8 cellular contexts compared by ENCODE assay signal in the genomic region with DNA sequence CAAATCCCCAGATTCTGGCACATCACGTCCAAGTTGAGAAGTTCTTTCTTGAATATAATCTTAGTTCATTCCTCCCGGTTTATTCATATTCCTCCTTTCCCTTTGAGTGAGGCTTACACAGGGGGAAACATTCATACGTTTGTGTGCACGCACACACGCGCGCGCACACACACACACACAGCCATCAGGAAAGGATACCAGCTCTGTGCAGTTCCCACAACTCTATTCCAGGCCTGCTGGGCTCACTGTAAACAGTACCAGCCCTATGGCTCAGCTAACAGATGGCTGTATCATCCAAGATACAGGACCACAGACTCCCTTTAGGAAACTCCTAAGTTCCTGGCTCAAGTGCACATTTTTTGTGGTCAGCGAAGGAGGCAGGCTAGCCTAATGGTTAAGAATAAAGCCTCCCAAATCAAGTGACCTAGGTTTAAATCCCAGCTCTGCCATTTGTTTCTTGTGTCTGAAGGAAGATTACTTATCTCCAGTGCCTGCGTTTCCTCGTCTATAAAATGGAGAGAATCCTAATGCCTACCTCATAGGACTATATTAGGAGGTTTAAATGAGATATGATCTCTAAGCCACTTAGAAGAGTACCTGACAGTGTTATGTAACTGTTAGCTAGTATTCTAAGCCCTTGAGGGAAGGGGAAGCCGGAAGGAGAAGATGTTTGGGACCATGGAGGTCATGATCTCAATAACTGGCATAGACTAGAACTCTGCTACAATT. TPM values are rescaled to one million over a fixed set of nuclear protein-coding genes. Genes with fewer than 3 reads are reported as not detected.
DNase-seq lines count a peak whose midpoint lies in the region; ATAC-seq and TF ChIP-seq lines count a peak whose summit lies in the region.

No MANE protein-coding gene starts in this region.

- intact Hi-C loops in PC-3 (cut with micrococcal nuclease) = loop anchor here (5.0 kb wide), 1 partner anchor 124 kb away; a partner anchor contains a TSS
- intact Hi-C loops in dorsolateral prefrontal cortex (cut with DNase I) = loop anchor here (5.0 to 10.0 kb wide), 5 partner anchors 124 to 502 kb away; a partner anchor contains a TSS

- peaks cover 15% of the 10 kb centered on the region for H3K36me3 Mint-ChIP-seq in CD4-positive, CD25-positive, alpha-beta regulatory T cell

- peaks cover 5% of the 10 kb centered on the region for H3K27me3 Mint-ChIP-seq in CD4-positive, CD25-positive, alpha-beta regulatory T cell

- no peak overlapping the region for H3K9ac ChIP-seq in PC-3 (ENCODE audit: low read length)

- CTCF ChIA-PET in PC-3 (lab: Charles Lee) = interaction anchor here (0.6 to 2.9 kb wide), 2 partner anchors 110 to 126 kb away, joined by 4 to 9 read pairs; a partner anchor contains a TSS

- H3K9me2 ChIP-seq in PC-3 (replicated peaks; ENCODE audit: low read length) = no peaks in the 10 kb centered on the region

- H3K4me2 ChIP-seq in PC-3 (ENCODE audit: low read length) = peak overlapping the region; percentile 76; the same call in 1 of the 2 replicates

- peak overlapping the region; percentile 99 for H3K4me3 Mint-ChIP-seq in CD4-positive, CD25-positive, alpha-beta regulatory T cell

- peak overlapping the region; percentile 93 to 98 (median 95) for H3K27ac Mint-ChIP-seq in CD4-positive, CD25-positive, alpha-beta regulatory T cell

- H3K9me3 Mint-ChIP-seq in CD4-positive, CD25-positive, alpha-beta regulatory T cell = no peaks in the 10 kb centered on the region

- H3K79me2 ChIP-seq in PC-3 (ENCODE audit: low read length) = peaks cover 6% of the 10 kb centered on the region; the same call in 1 of the 2 replicates

- BruUV-seq in PC-3 (replicated peaks; lab: Mats Ljungman, UMichigan) = no TSS peak

- H4K20me1 ChIP-seq in PC-3 (ENCODE audit: low read length) = no peaks in the 10 kb centered on the region

- peak overlapping the region; percentile 89 for H3K4me3 ChIP-seq in CD4-positive, CD25-positive, alpha-beta regulatory T cell (ENCODE audit: low read depth, low read length)
- H3K4me3 ChIP-seq in PC-3 (ENCODE audit: low read length) = no peak overlapping the region
- H3K4me3 ChIP-seq in dorsolateral prefrontal cortex = peak overlapping the region in 53 of 59 donors; percentile 7 to 91 (median 73)
- H3K4me3 ChIP-seq in neutrophil (ENCODE audit: low read depth in 1 of 2, low read length in 1 of 2) = peak overlapping the region; percentile 81 to 95

- TF ChIP-seq CTCF in PC-3 (conservative IDR thresholded peaks at IDR 0.05; ENCODE audit: low read depth, low read length) (no peak), dorsolateral prefrontal cortex (IDR thresholded peaks at IDR 0.05 in 54 of 56, conservative IDR thresholded peaks at IDR 0.05 in 2 of 56; ENCODE audit: low read depth in 1 of 56, partially characterized antibody in 56 of 56) (no peak), neutrophil (IDR thresholded peaks at IDR 0.05) (no peak)

- POLR2A ChIA-PET in PC-3 (lab: Charles Lee; ENCODE audit: unreplicated experiment) = interaction anchor here (0.5 kb wide), 1 partner anchor 53 kb away, joined by 3 read pairs; no protein-coding TSS in a partner anchor

- H3K27me3 ChIP-seq in CD4-positive, CD25-positive, alpha-beta regulatory T cell (ENCODE audit: control insufficient read depth, insufficient read depth, low read length) = no peaks in the 10 kb centered on the region
- H3K27me3 ChIP-seq in PC-3 (ENCODE audit: low read length) = no peaks in the 10 kb centered on the region
- H3K27me3 ChIP-seq in dorsolateral prefrontal cortex = no peaks in the 10 kb centered on the region
- no peaks in the 10 kb centered on the region for H3K27me3 ChIP-seq in neutrophil

- H2AFZ ChIP-seq in PC-3 (ENCODE audit: low read length) = no peak overlapping the region

- H3K36me3 ChIP-seq in CD4-positive, CD25-positive, alpha-beta regulatory T cell (ENCODE audit: control insufficient read depth, insufficient read depth, low read length) = peaks cover 11% of the 10 kb centered on the region
- H3K36me3 ChIP-seq in PC-3 (ENCODE audit: low read depth, low read length) = no peaks in the 10 kb centered on the region
- H3K36me3 ChIP-seq in neutrophil = peaks cover 15% of the 10 kb centered on the region

- no peak for ATAC-seq in CD4-positive, CD25-positive, alpha-beta regulatory T cell (ENCODE audit: low read depth in 2 of 2)
- ATAC-seq in PC-3 (no peak), HG03571 (IDR thresholded peaks at IDR 0.05; ENCODE audit: unreplicated experiment) (no peak)

- peak in 1 of 3 donors; percentile 37 for DNase-seq in CD4-positive, CD25-positive, alpha-beta regulatory T cell
- DNase-seq in PC-3 = no peak
- no peak for DNase-seq in dorsolateral prefrontal cortex
- DNase-seq in GM19240 (ENCODE audit: insufficient read length, low spot score) = no peak
- DNase-seq in retina = no peak
- no peak for DNase-seq in AG20443 (ENCODE audit: low spot score)

- no peaks in the 10 kb centered on the region for H3K9me3 ChIP-seq in CD4-positive, CD25-positive, alpha-beta regulatory T cell (ENCODE audit: control insufficient read depth in 2 of 2, low read length in 2 of 2)
- H3K9me3 ChIP-seq in PC-3 (ENCODE audit: low read length) (no peaks in the 10 kb centered on the region), neutrophil (no peaks in the 10 kb centered on the region)

- H3F3A ChIP-seq in PC-3 (ENCODE audit: low read length, unreplicated experiment) = no peaks in the 10 kb centered on the region

- H3K27ac ChIP-seq in CD4-positive, CD25-positive, alpha-beta regulatory T cell (ENCODE audit: insufficient read depth, low read length, poor library complexity, severe bottlenecking) = peak overlapping the region; percentile 89
- peak overlapping the region; percentile 65 for H3K27ac ChIP-seq in PC-3 (ENCODE audit: low read length)
- H3K27ac ChIP-seq in dorsolateral prefrontal cortex = peak overlapping the region in 57 of 59 donors; percentile 31 to 99 (median 89)
- H3K27ac ChIP-seq in neutrophil = peak overlapping the region; percentile 98

- H3K4me1 Mint-ChIP-seq in CD4-positive, CD25-positive, alpha-beta regulatory T cell = peaks cover 37 to 86% (median 47%) of the 10 kb centered on the region in 4 donors

- peaks cover 85% of the 10 kb centered on the region for H3K4me1 ChIP-seq in CD4-positive, CD25-positive, alpha-beta regulatory T cell (ENCODE audit: control insufficient read depth, insufficient read depth, low read length, poor library complexity, severe bottlenecking)
- H3K4me1 ChIP-seq in PC-3 (ENCODE audit: insufficient read depth, low read length) (peaks cover 30% of the 10 kb centered on the region), neutrophil (ENCODE audit: control insufficient read depth in 1 of 2, insufficient read depth in 1 of 2, low read depth in 1 of 2, low read length in 1 of 2) (peaks cover 80 to 92% of the 10 kb centered on the region in 2 experiments)

RNA-seq across cellular contexts. Expression of a gene that starts 3.7 kb away (rescaled TPM):
- total RNA-seq in CD4-positive, CD25-positive, alpha-beta regulatory T cell = 46.7 TPM
- polyA plus RNA-seq in CD4-positive, CD25-positive, alpha-beta regulatory T cell = 10 to 100 TPM; 15.9 to 24.1 (median 20.7) TPM
- 18.3 and 20.7 TPM in 2 replicates for total RNA-seq in PC-3 (2014; rRNA removed)
- total RNA-seq in dorsolateral prefrontal cortex = 10 to 100 TPM; 17.7 to 55.8 (median 29.5) TPM
